ENCODE assay signal across 27 cellular contexts in genomic region chr14:34569750-34570149, GRCh38. TPM values are rescaled to one million over a fixed set of nuclear protein-coding genes. Genes with fewer than 3 reads are reported as not detected.
DNase-seq lines count a peak whose midpoint lies in the region; ATAC-seq, FAIRE-seq and TF ChIP-seq lines count a peak whose summit lies in the region.
"Had no signal": no experiment of that assay in that cellular context is flagged by ENCODE, and none has a peak within 500 bp of the region (broad histone marks: within the 10 kb centered on the region; RNA-seq: fewer than 3 reads in every experiment).

No MANE protein-coding gene starts in this region.

- H3K9me3 ChIP-seq in HCT116 (ENCODE audit: control insufficient read depth in 1 of 2, insufficient read depth in 1 of 2, low read depth in 1 of 2, low read length in 2 of 2) (no peaks in the 10 kb centered on the region), fibroblast of lung (ENCODE audit: control insufficient read depth, insufficient read depth, low read depth, low read length) (no peaks in the 10 kb centered on the region)
- H3K9me3 ChIP-seq: BLaER1 treated with 17β-estradiol and CSF1 and Interleukin-3, amounts not matched to agents 10 nM and 100 nM; Caco-2; SJCRH30 had no signal

- POLR2A ChIA-PET in HCT116 (lab: Charles Lee): no interaction called here

- H3K4me3 ChIP-seq in HCT116 (replicated peaks in 1 of 2; ENCODE audit: low read depth in 1 of 2, low read length in 2 of 2) (no peak overlapping the region), fibroblast of lung (replicated peaks in 1 of 4; ENCODE audit: control extremely low read depth in 1 of 4, insufficient read depth in 1 of 4, low read depth in 3 of 4, low read length in 4 of 4) (no peak overlapping the region)
- H3K4me3 ChIP-seq: BLaER1 treated with 17β-estradiol and CSF1 and Interleukin-3, amounts not matched to agents 10 nM and 100 nM; SJCRH30 had no signal

- TSS peak; percentile 26 for BruUV-seq in HCT116 (replicated peaks; lab: Mats Ljungman, UMichigan)

- H3K9me3 Mint-ChIP-seq in activated naive CD4-positive, alpha-beta T cell treated with anti-CD3 and anti-CD28 coated beads for 36 hours: no peaks in the 10 kb centered on the region
- H3K9me3 Mint-ChIP-seq: CD8-positive, alpha-beta T cell had no signal

- no peak for TF ChIP-seq RAD21 in HCT116 (IDR thresholded peaks at IDR 0.05; ENCODE audit: low read depth)

- TF ChIP-seq POLR2A in HCT116 (IDR thresholded peaks at IDR 0.05; ENCODE audit: borderline replicate concordance, extremely low read depth, insufficient read depth, insufficient read length): no peak

- H3K4me3 Mint-ChIP-seq in activated naive CD4-positive, alpha-beta T cell treated with anti-CD3 and anti-CD28 coated beads for 36 hours: no peak overlapping the region
- H3K4me3 Mint-ChIP-seq: CD8-positive, alpha-beta T cell had no signal

- H2AFZ ChIP-seq in HCT116 (ENCODE audit: low read depth, low read length, poor library complexity, severe bottlenecking) (no peak overlapping the region), fibroblast of lung (ENCODE audit: low read length) (no peak overlapping the region)

- no peaks in the 10 kb centered on the region for H3K27me3 ChIP-seq in HCT116 (ENCODE audit: insufficient read depth, low read length)
- H3K27me3 ChIP-seq in fibroblast of lung (ENCODE audit: control insufficient read depth, insufficient read depth, low read length): no peaks in the 10 kb centered on the region
- H3K27me3 ChIP-seq: BLaER1 treated with 17β-estradiol and CSF1 and Interleukin-3, amounts not matched to agents 10 nM and 100 nM; SJCRH30 had no signal

- no peak for DNase-seq in activated naive CD4-positive, alpha-beta T cell treated with anti-CD3 and anti-CD28 coated beads for 36 hours
- DNase-seq in activated naive CD4-positive, alpha-beta T cell treated with Interleukin-2 at 50 U/mL for 16 hours: no peak
- DNase-seq in EH (ENCODE audit: low read depth) (peak; percentile 27), HCT116 (ENCODE audit: low read depth, low spot score) (no peak), fibroblast of lung (ENCODE audit: low read depth in 2 of 2) (peak; percentile 16 to 22), OCI-M2 (lab: John Stamatoyannopoulos, UW; ENCODE audit: unreplicated experiment) (no peak), NCI-H345 treated with DMSO at 0.1 percent for 48 hours (lab: John Stamatoyannopoulos, UW; ENCODE audit: unreplicated experiment) (no peak), RCC 7860 (ENCODE audit: low spot score) (no peak)
- DNase-seq: AML-193; Caco-2; CD8-positive, alpha-beta T cell; KBM-7; MV-4-11; NCI-H1105; NCI-H1436 treated with DMSO at 0.1 percent for 48 hours; NCI-H187 treated with DMSO at 0.1 percent for 48 hours; NCI-H2171 treated with DMSO at 0.1 percent for 48 hours; NCI-H345; NCI-H524; NCI-H774; SJCRH30 had no signal

- H3K9ac ChIP-seq in HCT116 (ENCODE audit: low read length) (no peak overlapping the region), fibroblast of lung (ENCODE audit: insufficient read depth, low read length) (no peak overlapping the region)
- H3K9ac ChIP-seq: BLaER1 treated with 17β-estradiol and CSF1 and Interleukin-3, amounts not matched to agents 10 nM and 100 nM had no signal

- intact Hi-C loops in activated naive CD4-positive, alpha-beta T cell treated with anti-CD3 and anti-CD28 coated beads for 36 hours (cut with micrococcal nuclease): no loop called here
- intact Hi-C loops in HCT116 (cut with micrococcal nuclease): loop anchor here (5.0 kb wide), 1 partner anchor 38 kb away; no protein-coding TSS in a partner anchor

- H4K20me1 ChIP-seq in HCT116 (ENCODE audit: insufficient read depth) (no peaks in the 10 kb centered on the region), fibroblast of lung (ENCODE audit: control insufficient read depth, extremely low read depth, insufficient read depth, low read length) (no peaks in the 10 kb centered on the region)

- H3K27me3 Mint-ChIP-seq in activated naive CD4-positive, alpha-beta T cell treated with anti-CD3 and anti-CD28 coated beads for 36 hours (ENCODE audit: low read depth): no peaks in the 10 kb centered on the region

- H3K79me2 ChIP-seq in HCT116 (ENCODE audit: insufficient read depth, low read length) (no peaks in the 10 kb centered on the region), fibroblast of lung (ENCODE audit: control insufficient read depth, insufficient read depth, low read length) (no peaks in the 10 kb centered on the region)

- H3K36me3 Mint-ChIP-seq in activated naive CD4-positive, alpha-beta T cell treated with anti-CD3 and anti-CD28 coated beads for 36 hours (ENCODE audit: low read depth): peaks cover 22% of the 10 kb centered on the region

- no peak for FAIRE-seq in RCC 7860 (lab: Jason Lieb, UNC)
- FAIRE-seq: A204.1, GM12892 had no signal

- RAD21 ChIA-PET in HCT116 (lab: Charles Lee; ENCODE audit: low non-redundant PET in 1 of 2, low total read pairs in 2 of 2, uncharacterized antibody in 2 of 2, unreplicated experiment in 2 of 2): no interaction called here

- H3K27ac ChIP-seq in HCT116 (ENCODE audit: low read depth, low read length) (no peak overlapping the region), fibroblast of lung (ENCODE audit: insufficient read depth, low read length) (no peak overlapping the region)
- H3K27ac ChIP-seq: BLaER1 treated with 17β-estradiol and CSF1 and Interleukin-3, amounts not matched to agents 10 nM and 100 nM; SJCRH30 had no signal

- H3K36me3 ChIP-seq in HCT116 (ENCODE audit: control insufficient read depth in 1 of 2, insufficient read depth in 2 of 2, low read length in 2 of 2) (peaks cover 12 to 17% of the 10 kb centered on the region in 2 experiments), fibroblast of lung (ENCODE audit: control insufficient read depth, insufficient read depth, low read length) (peaks cover 6% of the 10 kb centered on the region)

- ATAC-seq in HCT116: no peak
- ATAC-seq: CD8-positive, alpha-beta T cell; PC-3; Right ventricle myocardium inferior; SK-N-SH treated with all-trans-retinoic acid at 6 μM for 48 hours had no signal

- CTCF ChIA-PET in activated naive CD4-positive, alpha-beta T cell treated with anti-CD3 and anti-CD28 coated beads for 36 hours (lab: Charles Lee): interaction anchor here (1.1 to 1.2 kb wide), 2 partner anchors 20 to 153 kb away, joined by 3 to 4 read pairs; no protein-coding TSS in a partner anchor
- CTCF ChIA-PET in HCT116 (lab: Charles Lee): no interaction called here

- H3K9me2 ChIP-seq in HCT116 (ENCODE audit: insufficient read depth): no peaks in the 10 kb centered on the region

- H3K4me1 Mint-ChIP-seq in activated naive CD4-positive, alpha-beta T cell treated with anti-CD3 and anti-CD28 coated beads for 36 hours (ENCODE audit: low read depth): no peaks in the 10 kb centered on the region

- H3K4me2 ChIP-seq in HCT116 (ENCODE audit: low read length) (no peak overlapping the region), fibroblast of lung (ENCODE audit: extremely low read depth, insufficient read depth, low read length) (no peak overlapping the region)
- H3K4me2 ChIP-seq: BLaER1 treated with 17β-estradiol and CSF1 and Interleukin-3, amounts not matched to agents 10 nM and 100 nM had no signal

- H3K4me1 ChIP-seq in HCT116 (ENCODE audit: control insufficient read depth in 1 of 2, insufficient read depth in 2 of 2, low read length in 2 of 2) (no peaks in the 10 kb centered on the region), fibroblast of lung (ENCODE audit: control insufficient read depth, extremely low read depth, insufficient read depth, low read length) (no peaks in the 10 kb centered on the region)
- H3K4me1 ChIP-seq: Caco-2, SJCRH30 had no signal

- peak overlapping the region; percentile 30 for H3K27ac Mint-ChIP-seq in activated naive CD4-positive, alpha-beta T cell treated with anti-CD3 and anti-CD28 coated beads for 36 hours
- H3K27ac Mint-ChIP-seq: CD8-positive, alpha-beta T cell had no signal

- TF ChIP-seq CTCF in HCT116 (IDR thresholded peaks at IDR 0.05 in 2 of 3, conservative IDR thresholded peaks at IDR 0.05 in 1 of 3; ENCODE audit: borderline replicate concordance in 1 of 3, insufficient read depth in 1 of 3, low read depth in 2 of 3, low read length in 2 of 3) (no peak), fibroblast of lung (conservative IDR thresholded peaks at IDR 0.05 in 1 of 2, IDR thresholded peaks at IDR 0.05 in 1 of 2; ENCODE audit: low read depth in 1 of 2, low read length in 2 of 2) (no peak)

TF ChIP-seq in HCT116, 20 proteins besides CTCF, POLR2A, EP300 and RAD21:
- no peak for TF ChIP-seq EZH2 (IDR thresholded peaks at IDR 0.05)

RNA-seq across cellular contexts. Expression of gene EAPP, which starts 30.2 kb away (rescaled TPM):
- 10 to 100 TPM; 34.0 to 35.4 TPM for total RNA-seq in activated naive CD4-positive, alpha-beta T cell treated with anti-CD3 and anti-CD28 coated beads for 36 hours
- total RNA-seq in HCT116 (2021; ENCODE audit: unreplicated experiment) (32.2 TPM), fibroblast of lung (49.1 and 58.0 TPM in 2 replicates)
- polyA plus RNA-seq in HCT116 (2012): 25.0 and 31.1 TPM in 2 replicates
- 47.4 and 54.0 TPM in 2 replicates for polyA plus RNA-seq in fibroblast of lung
- polyA plus RNA-seq in fibroblast of lung (2012): 33.7 and 39.1 TPM in 2 replicates
- 1.6 TPM in 1 of 2 replicates, not detected in the other for polyA minus RNA-seq in fibroblast of lung (ENCODE audit: low replicate concordance)

Comparison
In these comparisons a context has a peak if more than half of its experiments do, and no peak if none do; other contexts are left out.
1. DNase-seq: peak in EH (single experiment) and fibroblast of lung (2 of 2); none in activated naive CD4-positive, alpha-beta T cell treated with anti-CD3 and anti-CD28 coated beads for 36 hours (single experiment), activated naive CD4-positive, alpha-beta T cell treated with Interleukin-2 at 50 U/mL for 16 hours (single experiment), HCT116 (single experiment), OCI-M2 (single experiment), NCI-H345 treated with DMSO at 0.1 percent for 48 hours (single experiment) and RCC 7860 (single experiment).